ENCODE assay signal across 1 cellular context in genomic region chr6:28896505-28897392, GRCh38.
TF ChIP-seq lines count a peak whose summit lies in the region.

No MANE protein-coding gene starts in this region.

TF ChIP-seq in K562, 482 proteins besides CTCF, POLR2A, EP300 and RAD21 (continued from another document and continues in another):
- TF ChIP-seq CBX3 (IDR thresholded peaks at IDR 0.05; ENCODE audit: borderline replicate concordance in 1 of 2, low read length in 2 of 2) (no peak), NONO (IDR thresholded peaks at IDR 0.05; ENCODE audit: low read depth in 2 of 2, low read length in 1 of 2) (no peak; a peak in 1 of 4 replicates), GMEB1 (CRISPR knock-in tag; IDR thresholded peaks at IDR 0.05) (peak; percentile 31), ILK (tag; IDR thresholded peaks at IDR 0.05; ENCODE audit: borderline replicate concordance, low read depth) (no peak), ZNF12 (CRISPR knock-in tag; IDR thresholded peaks at IDR 0.05) (no peak), U2AF1 (optimal IDR thresholded peaks at IDR 0.05; ENCODE audit: low read depth, low read length) (peak; percentile 18), ZBTB1 (CRISPR knock-in tag; IDR thresholded peaks at IDR 0.05; ENCODE audit: borderline replicate concordance, low read depth) (peak; percentile 72; the same call in 1 of the 2 replicates), IRF9 (tag; IDR thresholded peaks at IDR 0.05) (no peak), GTF3C2 (IDR thresholded peaks at IDR 0.05; ENCODE audit: borderline replicate concordance, extremely low read depth, insufficient read length) (no peak), PTTG1 (tag; IDR thresholded peaks at IDR 0.05; ENCODE audit: low read depth) (no peak), PHF20 (IDR thresholded peaks at IDR 0.05; ENCODE audit: partially characterized antibody) (no peak), POLR3G (IDR thresholded peaks at IDR 0.05; ENCODE audit: extremely low read depth, insufficient read length, insufficient replicate concordance) (no peak), HDAC2 (IDR thresholded peaks at IDR 0.05) (peak; percentile 37; the same call in 1 of the 2 replicates), ZNF57 (CRISPR knock-in tag; IDR thresholded peaks at IDR 0.05) (peak; percentile 84), HLTF (IDR thresholded peaks at IDR 0.05) (no peak; the same call in 1 of the 2 replicates), HDGF (IDR thresholded peaks at IDR 0.05) (0 out of 2 replicates have a peak, but pooled peaks have one; percentile 55), ZNF316 (IDR thresholded peaks at IDR 0.05) (no peak), MECOM (CRISPR knock-in tag; IDR thresholded peaks at IDR 0.05) (no peak), NFATC3 (IDR thresholded peaks at IDR 0.05) (no peak), ELK1 (CRISPR knock-in tag; IDR thresholded peaks at IDR 0.05) (no peak), ILF3 (IDR thresholded peaks at IDR 0.05; ENCODE audit: borderline replicate concordance) (no peak), ZC3H8 (IDR thresholded peaks at IDR 0.05) (no peak), ZNF282 (CRISPR knock-in tag; IDR thresholded peaks at IDR 0.05) (no peak), CGGBP1 (CRISPR knock-in tag; IDR thresholded peaks at IDR 0.05) (no peak), ETS2 (tag; IDR thresholded peaks at IDR 0.05; ENCODE audit: borderline replicate concordance, poor library complexity, severe bottlenecking) (no peak), RFX1 (IDR thresholded peaks at IDR 0.05) (peak; percentile 21; the same call in 1 of the 2 replicates), POLR2AphosphoS2 (IDR thresholded peaks at IDR 0.05; ENCODE audit: low read length) (peak; percentile 0; the same call in 1 of the 2 replicates), TEAD2 (tag; IDR thresholded peaks at IDR 0.05) (no peak), SAFB2 (IDR thresholded peaks at IDR 0.05; ENCODE audit: borderline replicate concordance, low read depth, low read length, severe bottlenecking) (no peak), MBD2 (IDR thresholded peaks at IDR 0.05; ENCODE audit: borderline replicate concordance, low read depth) (no peak), ZBTB43 (CRISPR knock-in tag; IDR thresholded peaks at IDR 0.05) (no peak), FOXM1 (IDR thresholded peaks at IDR 0.05; ENCODE audit: low read depth) (no peak), FOXM1 (CRISPR knock-in tag; IDR thresholded peaks at IDR 0.05; ENCODE audit: low read depth) (no peak), XRCC3 (IDR thresholded peaks at IDR 0.05) (no peak), CEBPB (tag; IDR thresholded peaks at IDR 0.05) (no peak), BHLHE40 (IDR thresholded peaks at IDR 0.05; ENCODE audit: low read length) (no peak), ADNP (tag; IDR thresholded peaks at IDR 0.05) (no peak), PRMT5 (CRISPR knock-in tag; IDR thresholded peaks at IDR 0.05) (no peak), USF1 (CRISPR knock-in tag; IDR thresholded peaks at IDR 0.05) (no peak), FIP1L1 (IDR thresholded peaks at IDR 0.05; ENCODE audit: low read depth, low read length, poor library complexity, severe bottlenecking) (no peak), HNRNPH1 (optimal IDR thresholded peaks at IDR 0.05; ENCODE audit: low read depth, low read length) (no peak), BCOR (IDR thresholded peaks at IDR 0.05) (0 out of 2 replicates have a peak, but pooled peaks have one; percentile 38), CCAR2 (IDR thresholded peaks at IDR 0.05; ENCODE audit: low read depth, low read length) (no peak), SIN3A (IDR thresholded peaks at IDR 0.05; ENCODE audit: borderline replicate concordance in 2 of 2, control insufficient read depth in 1 of 2, low read depth in 2 of 2, low read length in 2 of 2) (peak in 1 of 2 experiments; percentile 34; a peak in 2 of 4 replicates), TCF15 (CRISPR knock-in tag; IDR thresholded peaks at IDR 0.05) (peak; percentile 81; the same call in 1 of the 2 replicates), ZNF644 (tag; IDR thresholded peaks at IDR 0.05; ENCODE audit: low read depth) (no peak), ZBTB17 (CRISPR knock-in tag; IDR thresholded peaks at IDR 0.05) (peak; percentile 85), GTF2B (IDR thresholded peaks at IDR 0.05; ENCODE audit: extremely low read depth, insufficient read length) (no peak), FOXA1 (IDR thresholded peaks at IDR 0.05; ENCODE audit: borderline replicate concordance) (no peak), RNF2 (IDR thresholded peaks at IDR 0.05) (no peak), HES1 (IDR thresholded peaks at IDR 0.05; ENCODE audit: low read depth) (no peak), PTRF (tag; IDR thresholded peaks at IDR 0.05) (no peak), HINFP (tag; conservative IDR thresholded peaks at IDR 0.05; ENCODE audit: low read depth) (no peak), AFF1 (IDR thresholded peaks at IDR 0.05; ENCODE audit: low read depth in 1 of 2, partially characterized antibody in 2 of 2) (peak; percentile 56 to 57), GATAD2B (IDR thresholded peaks at IDR 0.05; ENCODE audit: borderline replicate concordance) (no peak), TOE1 (IDR thresholded peaks at IDR 0.05; ENCODE audit: borderline replicate concordance) (no peak; the same call in 1 of the 2 replicates), TOE1 (CRISPR knock-in tag; IDR thresholded peaks at IDR 0.05; ENCODE audit: borderline replicate concordance, low read depth) (no peak)
